In genomic region chr12:20445693-20446092, GRCh38 we compare ENCODE assay signal across 27 cellular contexts.
DNase-seq lines count a peak whose midpoint lies in the region; ATAC-seq, FAIRE-seq and TF ChIP-seq lines count a peak whose summit lies in the region.
"Had no signal": no experiment of that assay in that cellular context is flagged by ENCODE, and none has a peak within 500 bp of the region (broad histone marks: within the 10 kb centered on the region; RNA-seq: fewer than 3 reads in every experiment).

No MANE protein-coding gene starts in this region.

- in situ Hi-C loops in SK-MEL-5 (cut with HindIII; ENCODE audit: low pct_unique_long_range_greater_than_20kb, low sequenced_read_pairs), result no loop called here

- no peak overlapping the region for H3K4me3 ChIP-seq in choroid plexus epithelial cell (ENCODE audit: low read depth, low read length)
- no peak overlapping the region for H3K4me3 ChIP-seq in right cardiac atrium (ENCODE audit: low read length)
- no peak overlapping the region for H3K4me3 ChIP-seq in small intestine (ENCODE audit: low read depth in 1 of 2, low read length in 2 of 2)
- H3K4me3 ChIP-seq: BLaER1, testis had no signal

- H3K27ac ChIP-seq in right cardiac atrium (ENCODE audit: low read length) (peak overlapping the region; percentile 84), small intestine (ENCODE audit: low read depth in 1 of 2, low read length in 1 of 2) (no peak overlapping the region)
- H3K27ac ChIP-seq: BLaER1, RWPE1, testis had no signal

- no peaks in the 10 kb centered on the region for H3K36me3 ChIP-seq in small intestine (ENCODE audit: control insufficient read depth in 2 of 2, insufficient read depth in 2 of 2, low read length in 2 of 2)
- H3K36me3 ChIP-seq: BLaER1 had no signal

- H3K9me3 ChIP-seq in right cardiac atrium (ENCODE audit: control insufficient read depth, low read length) (no peaks in the 10 kb centered on the region), small intestine (ENCODE audit: control insufficient read depth, low read depth) (no peaks in the 10 kb centered on the region)
- H3K9me3 ChIP-seq: BLaER1, testis had no signal

- FAIRE-seq in small intestine (lab: Jason Lieb, UNC), result no peak
- FAIRE-seq in frontal cortex (lab: Jason Lieb, UNC), result no peak
- FAIRE-seq in GM19239 (lab: Jason Lieb, UNC), result no peak
- FAIRE-seq: astrocyte, colon, GM12891 had no signal

- ATAC-seq in right cardiac atrium, result peak; percentile 79 to 88
- ATAC-seq in sciatic nerve, result peak; percentile 56
- ATAC-seq: effector memory CD8-positive, alpha-beta T cell; esophagus mucosa; WTC11 had no signal

- intact Hi-C loops in right cardiac atrium (cut with DNase I), result no loop called here
- intact Hi-C loops in sciatic nerve (cut with DNase I), result no loop called here

- H3K27me3 ChIP-seq in right cardiac atrium (ENCODE audit: control insufficient read depth, insufficient read depth) (no peaks in the 10 kb centered on the region), small intestine (ENCODE audit: control insufficient read depth in 2 of 2, insufficient read depth in 2 of 2, low read length in 2 of 2) (no peaks in the 10 kb centered on the region)
- H3K27me3 ChIP-seq: BLaER1, testis had no signal

- WGBS in right cardiac atrium, result 37% methylated on average over 4 of the region's 4 CpGs
- 74 to 93% (median 79%) methylated on average over 4 of the region's 4 CpGs for WGBS in small intestine, 3 donors

- DNase-seq in SK-MEL-5 (ENCODE audit: low read depth, low spot score) (peak; percentile 61), choroid plexus epithelial cell (ENCODE audit: low read depth) (peak; percentile 90), right cardiac atrium (no peak), sciatic nerve (ENCODE audit: low spot score) (no peak), small intestine (no peak), NCI-H526 treated with DMSO at 0.1 percent for 48 hours (lab: John Stamatoyannopoulos, UW) (no peak), frontal cortex (ENCODE audit: low spot score in 2 of 2) (no peak), GM19239 (ENCODE audit: insufficient read length, low spot score) (no peak)
- DNase-seq: ACHN; activated CD4-positive, alpha-beta T cell treated with anti-CD3 and anti-CD28 coated beads, Interleukin-2, amount 50 U/mL, for 4 hours; activated CD8-positive, alpha-beta memory T cell treated with anti-CD3 and anti-CD28 coated beads, Interleukin-2, amount 50 U/mL, for 4 hours; DND-41; effector memory CD8-positive, alpha-beta T cell; H9; Kasumi-1; NCI-H1930; NCI-H345; stimulated activated CD4-positive, alpha-beta T cell treated with anti-CD3 and anti-CD28 coated beads, Interleukin-4, amount 100 ng/mL, for 24 hours; stimulated activated naive CD4-positive, alpha-beta T cell treated with Interleukin-2 at 50 U/mL for 16 hours; testis had no signal

- no peak for TF ChIP-seq CTCF in choroid plexus epithelial cell (conservative IDR thresholded peaks at IDR 0.05; ENCODE audit: low read depth, low read length)

- H3K4me1 ChIP-seq in right cardiac atrium (ENCODE audit: control insufficient read depth, insufficient read depth, low read length) (peaks cover 2% of the 10 kb centered on the region), small intestine (ENCODE audit: control insufficient read depth in 2 of 2, insufficient read depth in 1 of 2, low read depth in 1 of 2, low read length in 1 of 2) (peaks cover 0 to 3% of the 10 kb centered on the region in 2 donors)
- H3K4me1 ChIP-seq: BLaER1, testis had no signal

Comparison
In these comparisons a context has a peak if more than half of its experiments do, and no peak if none do; other contexts are left out.
1. DNase-seq: peak in SK-MEL-5 (single experiment) and choroid plexus epithelial cell (single experiment); none in right cardiac atrium (0 of 3), sciatic nerve (single experiment), small intestine (single experiment), NCI-H526 treated with DMSO at 0.1 percent for 48 hours (single experiment), frontal cortex (0 of 2) and GM19239 (single experiment).